ENCODE assay signal across 1 cellular context in genomic region chr20:22455259-22455658, GRCh38.
A peak's percentile ranks its signal among the peaks of the same experiment; 100 is the strongest.
TF ChIP-seq lines count a peak whose summit lies in the region.

No MANE protein-coding gene starts in this region.

TF ChIP-seq in HepG2, 621 proteins besides CTCF, POLR2A, EP300 and RAD21 (continued from another document):
- TF ChIP-seq, protein P1, sequence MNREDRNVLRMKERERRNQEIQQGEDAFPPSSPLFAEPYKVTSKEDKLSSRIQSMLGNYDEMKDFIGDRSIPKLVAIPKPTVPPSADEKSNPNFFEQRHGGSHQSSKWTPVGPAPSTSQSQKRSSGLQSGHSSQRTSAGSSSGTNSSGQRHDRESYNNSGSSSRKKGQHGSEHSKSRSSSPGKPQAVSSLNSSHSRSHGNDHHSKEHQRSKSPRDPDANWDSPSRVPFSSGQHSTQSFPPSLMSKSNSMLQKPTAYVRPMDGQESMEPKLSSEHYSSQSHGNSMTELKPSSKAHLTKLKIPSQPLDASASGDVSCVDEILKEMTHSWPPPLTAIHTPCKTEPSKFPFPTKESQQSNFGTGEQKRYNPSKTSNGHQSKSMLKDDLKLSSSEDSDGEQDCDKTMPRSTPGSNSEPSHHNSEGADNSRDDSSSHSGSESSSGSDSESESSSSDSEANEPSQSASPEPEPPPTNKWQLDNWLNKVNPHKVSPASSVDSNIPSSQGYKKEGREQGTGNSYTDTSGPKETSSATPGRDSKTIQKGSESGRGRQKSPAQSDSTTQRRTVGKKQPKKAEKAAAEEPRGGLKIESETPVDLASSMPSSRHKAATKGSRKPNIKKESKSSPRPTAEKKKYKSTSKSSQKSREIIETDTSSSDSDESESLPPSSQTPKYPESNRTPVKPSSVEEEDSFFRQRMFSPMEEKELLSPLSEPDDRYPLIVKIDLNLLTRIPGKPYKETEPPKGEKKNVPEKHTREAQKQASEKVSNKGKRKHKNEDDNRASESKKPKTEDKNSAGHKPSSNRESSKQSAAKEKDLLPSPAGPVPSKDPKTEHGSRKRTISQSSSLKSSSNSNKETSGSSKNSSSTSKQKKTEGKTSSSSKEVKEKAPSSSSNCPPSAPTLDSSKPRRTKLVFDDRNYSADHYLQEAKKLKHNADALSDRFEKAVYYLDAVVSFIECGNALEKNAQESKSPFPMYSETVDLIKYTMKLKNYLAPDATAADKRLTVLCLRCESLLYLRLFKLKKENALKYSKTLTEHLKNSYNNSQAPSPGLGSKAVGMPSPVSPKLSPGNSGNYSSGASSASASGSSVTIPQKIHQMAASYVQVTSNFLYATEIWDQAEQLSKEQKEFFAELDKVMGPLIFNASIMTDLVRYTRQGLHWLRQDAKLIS (CRISPR knock-in tag; IDR thresholded peaks at IDR 0.05), result no peak
- no peak for TF ChIP-seq JDP2 (CRISPR knock-in tag; IDR thresholded peaks at IDR 0.05; ENCODE audit: borderline replicate concordance)
- no peak for TF ChIP-seq FOXP1 (IDR thresholded peaks at IDR 0.05)
- peak; percentile 22; the same call in 1 of the 2 replicates for TF ChIP-seq FOXP1 (CRISPR knock-in tag; IDR thresholded peaks at IDR 0.05)
- TF ChIP-seq HHEX (CRISPR knock-in tag; IDR thresholded peaks at IDR 0.05), result peak; percentile 69; the same call in 1 of the 2 replicates
- no peak for TF ChIP-seq ZNF841 (CRISPR knock-in tag; IDR thresholded peaks at IDR 0.05; ENCODE audit: borderline replicate concordance)
- TF ChIP-seq ZNF792 (CRISPR knock-in tag; IDR thresholded peaks at IDR 0.05), result no peak
